In the genomic region with DNA sequence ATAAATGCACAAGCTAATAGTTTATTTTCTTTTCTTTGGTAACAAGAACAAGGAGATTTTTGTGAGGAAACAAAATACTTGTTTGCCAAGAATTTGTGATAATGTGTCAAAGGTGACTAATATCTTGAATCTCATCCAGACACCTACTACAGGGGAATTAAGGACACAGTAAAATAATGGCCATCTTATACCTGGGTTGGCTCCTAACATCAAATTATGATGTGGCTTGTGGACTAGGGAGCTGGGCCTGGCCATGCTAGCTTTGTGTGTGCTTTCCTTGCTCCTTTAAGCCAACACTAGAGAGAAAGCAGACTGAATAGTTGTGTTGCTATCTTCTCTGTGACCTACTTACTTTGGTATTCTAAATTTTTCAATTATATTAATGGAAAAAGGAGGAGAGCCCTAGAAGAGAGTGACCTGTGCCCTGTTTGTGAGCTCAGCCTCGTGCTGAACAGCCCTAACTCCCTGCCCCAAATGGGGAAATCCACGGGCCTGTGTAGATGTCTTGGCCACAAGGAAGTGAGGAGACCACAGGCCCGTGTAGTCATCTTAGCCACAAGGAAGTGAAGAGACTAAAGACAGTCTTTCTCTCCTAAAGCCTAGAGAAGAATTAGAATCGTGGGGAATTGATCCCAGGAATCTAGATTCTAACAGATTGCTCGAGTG, we compare ENCODE assay signal across 9 cellular contexts. TPM values are rescaled to one million over a fixed set of nuclear protein-coding genes. Genes with fewer than 3 reads are reported as not detected.
A peak's percentile ranks its signal among the peaks of the same experiment; 100 is the strongest.
DNase-seq lines count a peak whose midpoint lies in the region; ATAC-seq, FAIRE-seq and TF ChIP-seq lines count a peak whose summit lies in the region.
"Had no signal": no experiment of that assay in that cellular context is flagged by ENCODE, and none has a peak within 500 bp of the region (broad histone marks: within the 10 kb centered on the region; RNA-seq: fewer than 3 reads in every experiment).

No MANE protein-coding gene starts in this region.

- H3K4me3 ChIP-seq in SJSA1 = no peak overlapping the region
- no peak overlapping the region for H3K4me3 ChIP-seq in left ventricle myocardium inferior
- H3K4me3 ChIP-seq in CD4-positive, alpha-beta memory T cell (ENCODE audit: low read length in 2 of 2) = no peak overlapping the region

- H3K4me1 Mint-ChIP-seq in CD4-positive, alpha-beta memory T cell = no peaks in the 10 kb centered on the region

- peak overlapping the region; percentile 94 for H3K27ac ChIP-seq in SJSA1
- peak overlapping the region; percentile 37 for H3K27ac ChIP-seq in left ventricle myocardium inferior (replicated peaks)
- H3K27ac ChIP-seq in CD4-positive, alpha-beta memory T cell (ENCODE audit: low read depth, low read length) = no peak overlapping the region

- peak; percentile 97 for ATAC-seq in HG03103 (IDR thresholded peaks at IDR 0.05; ENCODE audit: low read depth, unreplicated experiment)

- POLR2A ChIA-PET in CD4-positive, alpha-beta memory T cell (lab: Charles Lee; ENCODE audit: partially characterized antibody) = no interaction called here

- H3K27me3 ChIP-seq in SJSA1 (replicated peaks) = no peaks in the 10 kb centered on the region
- no peaks in the 10 kb centered on the region for H3K27me3 ChIP-seq in left ventricle myocardium inferior (ENCODE audit: low read depth)
- no peaks in the 10 kb centered on the region for H3K27me3 ChIP-seq in CD4-positive, alpha-beta memory T cell (ENCODE audit: insufficient read depth, low read length)

- no peak for FAIRE-seq in urothelium cell line (lab: Jason Lieb, UNC)

- H3K36me3 Mint-ChIP-seq in CD4-positive, alpha-beta memory T cell = no peaks in the 10 kb centered on the region
- H3K36me3 Mint-ChIP-seq: naive thymus-derived CD8-positive, alpha-beta T cell had no signal

- H3K4me3 Mint-ChIP-seq in CD4-positive, alpha-beta memory T cell = no peak overlapping the region
- H3K4me3 Mint-ChIP-seq: naive thymus-derived CD8-positive, alpha-beta T cell had no signal

- intact Hi-C loops in left ventricle myocardium inferior (cut with micrococcal nuclease) = no loop called here
- intact Hi-C loops in CD4-positive, alpha-beta memory T cell (cut with micrococcal nuclease) = no loop called here

- H3K27me3 Mint-ChIP-seq in CD4-positive, alpha-beta memory T cell = no peaks in the 10 kb centered on the region
- H3K27me3 Mint-ChIP-seq: naive thymus-derived CD8-positive, alpha-beta T cell had no signal

- H3K4me1 ChIP-seq in SJSA1 (replicated peaks) (peaks cover 35% of the 10 kb centered on the region), left ventricle myocardium inferior (peaks cover 40% of the 10 kb centered on the region)
- H3K4me1 ChIP-seq in CD4-positive, alpha-beta memory T cell (ENCODE audit: insufficient read depth, low read length) = no peaks in the 10 kb centered on the region

- DNase-seq in SIG-M5 treated with dmso at 0.1 percent for 504 hours (lab: John Stamatoyannopoulos, UW; ENCODE audit: unreplicated experiment) (peak; percentile 62), SIG-M5 (lab: John Stamatoyannopoulos, UW) (no peak), SJSA1 (ENCODE audit: low read depth in 1 of 2, low spot score in 2 of 2) (peak; percentile 53 to 57), left ventricle myocardium inferior (peak; percentile 38), urothelium cell line (ENCODE audit: low spot score) (peak; percentile 23), DMS53 treated with DMSO at 0.1 percent for 48 hours (lab: John Stamatoyannopoulos, UW; ENCODE audit: unreplicated experiment) (no peak)
- DNase-seq in CD4-positive, alpha-beta memory T cell = no peak
- DNase-seq: naive thymus-derived CD8-positive, alpha-beta T cell had no signal

- no peaks in the 10 kb centered on the region for H3K9me3 ChIP-seq in SJSA1 (replicated peaks)
- H3K9me3 ChIP-seq in left ventricle myocardium inferior (replicated peaks) = no peaks in the 10 kb centered on the region
- H3K9me3 ChIP-seq in CD4-positive, alpha-beta memory T cell (ENCODE audit: control insufficient read depth in 1 of 2, low read length in 2 of 2) = no peaks in the 10 kb centered on the region

- CTCF ChIA-PET in CD4-positive, alpha-beta memory T cell (lab: Charles Lee; ENCODE audit: partially characterized antibody) = no interaction called here

- no peak overlapping the region for H3K27ac Mint-ChIP-seq in CD4-positive, alpha-beta memory T cell

- no peak for TF ChIP-seq CTCF in left ventricle myocardium inferior (IDR thresholded peaks at IDR 0.05; ENCODE audit: borderline replicate concordance)

- peaks cover 0 to 5% (median 0%) of the 10 kb centered on the region in 8 donors for H3K9me3 Mint-ChIP-seq in CD4-positive, alpha-beta memory T cell

- H3K36me3 ChIP-seq in SJSA1 (no peaks in the 10 kb centered on the region), left ventricle myocardium inferior (no peaks in the 10 kb centered on the region)
- H3K36me3 ChIP-seq in CD4-positive, alpha-beta memory T cell (ENCODE audit: insufficient read depth, low read length) = no peaks in the 10 kb centered on the region

RNA-seq across cellular contexts. Expression of a gene that starts 23.3 kb away (rescaled TPM):
- 3.4 and 5.4 TPM in 2 replicates for total RNA-seq in SJSA1 (2014; rRNA removed; shearing (Covaris generic))
- total RNA-seq in left ventricle myocardium inferior = 13.7 TPM
- not detected for total RNA-seq in CD4-positive, alpha-beta memory T cell
- polyA plus RNA-seq in CD4-positive, alpha-beta memory T cell = under 1 TPM in 1 of 2 donors, not detected in 1; 0.30 TPM
- polyA plus RNA-seq: naive thymus-derived CD8-positive, alpha-beta T cell had no signal

Comparison
In these comparisons a context has a peak if more than half of its experiments do, and no peak if none do; other contexts are left out.
1. DNase-seq: peak in SIG-M5 treated with dmso at 0.1 percent for 504 hours (single experiment), SJSA1 (2 of 2), left ventricle myocardium inferior (single experiment) and urothelium cell line (single experiment); none in SIG-M5 (single experiment), CD4-positive, alpha-beta memory T cell (0 of 5) and DMS53 treated with DMSO at 0.1 percent for 48 hours (single experiment).